In the genomic region with DNA sequence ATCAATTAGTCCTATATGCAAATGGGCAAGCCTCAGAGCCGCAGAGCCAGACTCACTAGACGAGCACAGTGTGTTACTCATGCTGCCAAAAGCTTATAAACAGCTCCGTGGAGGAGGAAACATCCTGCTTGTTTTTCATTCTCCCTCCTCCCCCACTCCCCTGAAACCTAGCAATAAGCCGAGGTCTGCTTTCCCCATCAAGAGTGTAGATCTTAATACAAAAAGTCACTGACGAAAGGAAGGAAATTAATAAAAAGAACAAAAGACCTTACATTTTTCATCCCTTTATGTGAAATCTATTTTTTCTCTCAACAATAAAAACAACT, we compare ENCODE assay signal across 9 cellular contexts.
DNase-seq lines count a peak whose midpoint lies in the region; TF ChIP-seq lines count a peak whose summit lies in the region.
"Had no signal": no experiment of that assay in that cellular context is flagged by ENCODE, and none has a peak within 500 bp of the region (broad histone marks: within the 10 kb centered on the region; RNA-seq: fewer than 3 reads in every experiment).

No MANE protein-coding gene starts in this region.

- H3K79me1 ChIP-seq in mesendoderm (ENCODE audit: low read length) = peaks cover 13% of the 10 kb centered on the region

- H3K9ac ChIP-seq in BLaER1 = no peak overlapping the region
- peak overlapping the region; percentile 42 for H3K9ac ChIP-seq in HUES6 (ENCODE audit: low read length)
- no peak overlapping the region for H3K9ac ChIP-seq in mesendoderm (ENCODE audit: low read length)

- no peak for TF ChIP-seq CTCF in brain microvascular endothelial cell (IDR thresholded peaks at IDR 0.05; ENCODE audit: low read depth, low read length, missing control alignments)

- no peak overlapping the region for H2BK5ac ChIP-seq in mesendoderm (ENCODE audit: low read length)

- in situ Hi-C loops in brain microvascular endothelial cell (cut with HindIII; ENCODE audit: low pct_ligation_motif_present, low sequenced_read_pairs) = no loop called here

- H4K5ac ChIP-seq in mesendoderm (ENCODE audit: low read length) = no peak overlapping the region

- H3K36me3 ChIP-seq in BLaER1 = no peaks in the 10 kb centered on the region
- no peaks in the 10 kb centered on the region for H3K36me3 ChIP-seq in HUES6 (ENCODE audit: control insufficient read depth, insufficient read depth, low read length)
- H3K36me3 ChIP-seq in brain microvascular endothelial cell (replicated peaks) = no peaks in the 10 kb centered on the region
- no peaks in the 10 kb centered on the region for H3K36me3 ChIP-seq in mesendoderm (ENCODE audit: control insufficient read depth, insufficient read depth, low read length)
- H3K36me3 ChIP-seq: ovary had no signal

- H3K4me1 ChIP-seq in BLaER1 (peaks cover 80% of the 10 kb centered on the region), HUES6 (ENCODE audit: control insufficient read depth, insufficient read depth, low read length) (peaks cover 45% of the 10 kb centered on the region), mesendoderm (ENCODE audit: control insufficient read depth, low read depth, low read length) (peaks cover 6% of the 10 kb centered on the region)

- H3K4me2 ChIP-seq in BLaER1 (peak overlapping the region; percentile 93), mesendoderm (ENCODE audit: low read length) (no peak overlapping the region)

- no peak overlapping the region for H3K23ac ChIP-seq in mesendoderm (ENCODE audit: low read length)

- no peak overlapping the region for H2BK120ac ChIP-seq in mesendoderm (ENCODE audit: low read depth, low read length)

- H4K20me1 ChIP-seq in BLaER1 = no peaks in the 10 kb centered on the region

- H3K27me3 ChIP-seq in BLaER1 = no peaks in the 10 kb centered on the region
- no peaks in the 10 kb centered on the region for H3K27me3 ChIP-seq in HUES6 (ENCODE audit: control insufficient read depth, insufficient read depth, low read length)
- no peaks in the 10 kb centered on the region for H3K27me3 ChIP-seq in brain microvascular endothelial cell (replicated peaks)
- no peaks in the 10 kb centered on the region for H3K27me3 ChIP-seq in mesendoderm (ENCODE audit: insufficient read depth, low read length, poor library complexity)
- H3K27me3 ChIP-seq: ovary had no signal

- H3K79me2 ChIP-seq in mesendoderm (ENCODE audit: control insufficient read depth, insufficient read depth, low read length) = peaks cover 5% of the 10 kb centered on the region

- no peak overlapping the region for H3K4ac ChIP-seq in mesendoderm (ENCODE audit: low read depth, low read length)

- no peak overlapping the region for H2AK5ac ChIP-seq in mesendoderm (ENCODE audit: low read length)

- no peak overlapping the region for H2BK15ac ChIP-seq in mesendoderm (replicated peaks; ENCODE audit: low read depth)

- no CpG with 5 or more reads among the region's 5 CpGs for WGBS in mesendoderm (ENCODE audit: extremely low coverage, insufficient coverage, low lambda C conversion rate)

- no peak overlapping the region for H4K8ac ChIP-seq in mesendoderm (ENCODE audit: low read depth, low read length)

- DNase-seq in brain microvascular endothelial cell (peak; percentile 62), mesendoderm (peak; percentile 60), DMS53 treated with DMSO at 0.1 percent for 48 hours (lab: John Stamatoyannopoulos, UW; ENCODE audit: unreplicated experiment) (no peak), NCI-H345 (lab: John Stamatoyannopoulos, UW) (no peak), NCI-H1105 (lab: John Stamatoyannopoulos, UW) (no peak), GOT3 (lab: John Stamatoyannopoulos, UW) (no peak)

- H3K9me3 ChIP-seq in BLaER1 (no peaks in the 10 kb centered on the region), HUES6 (ENCODE audit: control insufficient read depth, insufficient read depth, low read depth, low read length) (no peaks in the 10 kb centered on the region)
- H3K9me3 ChIP-seq: ovary had no signal

- H3K27ac ChIP-seq in BLaER1 = no peak overlapping the region
- no peak overlapping the region; the same call in 1 of the 2 replicates for H3K27ac ChIP-seq in HUES6 (ENCODE audit: low read depth, low read length)
- peak overlapping the region; percentile 1 for H3K27ac ChIP-seq in brain microvascular endothelial cell
- H3K27ac ChIP-seq in mesendoderm (ENCODE audit: low read depth, low read length) = no peak overlapping the region
- H3K27ac ChIP-seq: ovary had no signal

- no peak overlapping the region for H3K56ac ChIP-seq in mesendoderm (ENCODE audit: low read length)

- H3K4me3 ChIP-seq in BLaER1 (no peak overlapping the region), HUES6 (ENCODE audit: low read depth, low read length) (no peak overlapping the region), brain microvascular endothelial cell (ENCODE audit: low read depth, low read length) (no peak overlapping the region), mesendoderm (ENCODE audit: low read length) (no peak overlapping the region)
- H3K4me3 ChIP-seq: ovary had no signal

- H3K18ac ChIP-seq in mesendoderm (ENCODE audit: low read length) = no peak overlapping the region

Comparison
In these comparisons a context has a peak if more than half of its experiments do, and no peak if none do; other contexts are left out.
1. DNase-seq: peak in brain microvascular endothelial cell (single experiment) and mesendoderm (single experiment); none in DMS53 treated with DMSO at 0.1 percent for 48 hours (single experiment), NCI-H345 (single experiment), NCI-H1105 (single experiment) and GOT3 (single experiment).